In genomic region chr7:2558620-2559282, GRCh38 we compare ENCODE assay signal across 8 cellular contexts. TPM values are rescaled to one million over a fixed set of nuclear protein-coding genes. Genes with fewer than 3 reads are reported as not detected.
DNase-seq lines count a peak whose midpoint lies in the region; ATAC-seq, FAIRE-seq and TF ChIP-seq lines count a peak whose summit lies in the region.

A gene with protein sequence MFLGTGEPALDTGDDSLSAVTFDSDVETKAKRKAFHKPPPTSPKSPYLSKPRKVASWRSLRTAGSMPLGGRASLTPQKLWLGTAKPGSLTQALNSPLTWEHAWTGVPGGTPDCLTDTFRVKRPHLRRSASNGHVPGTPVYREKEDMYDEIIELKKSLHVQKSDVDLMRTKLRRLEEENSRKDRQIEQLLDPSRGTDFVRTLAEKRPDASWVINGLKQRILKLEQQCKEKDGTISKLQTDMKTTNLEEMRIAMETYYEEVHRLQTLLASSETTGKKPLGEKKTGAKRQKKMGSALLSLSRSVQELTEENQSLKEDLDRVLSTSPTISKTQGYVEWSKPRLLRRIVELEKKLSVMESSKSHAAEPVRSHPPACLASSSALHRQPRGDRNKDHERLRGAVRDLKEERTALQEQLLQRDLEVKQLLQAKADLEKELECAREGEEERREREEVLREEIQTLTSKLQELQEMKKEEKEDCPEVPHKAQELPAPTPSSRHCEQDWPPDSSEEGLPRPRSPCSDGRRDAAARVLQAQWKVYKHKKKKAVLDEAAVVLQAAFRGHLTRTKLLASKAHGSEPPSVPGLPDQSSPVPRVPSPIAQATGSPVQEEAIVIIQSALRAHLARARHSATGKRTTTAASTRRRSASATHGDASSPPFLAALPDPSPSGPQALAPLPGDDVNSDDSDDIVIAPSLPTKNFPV (plus strand): TSS chr7:2558979. CDS start chr7:2559182, 203 bp downstream.

- peak; percentile 81 for DNase-seq in GM12892 (ENCODE audit: insufficient read length)
- peak; percentile 42 for DNase-seq in NCI-H1694 (lab: John Stamatoyannopoulos, UW)
- DNase-seq in T-helper 9 cell = peak; percentile 82
- DNase-seq in astrocyte of the cerebellum (ENCODE audit: low read depth) = peak; percentile 55
- peak; percentile 93 for DNase-seq in hepatic stellate cell (ENCODE audit: low spot score)
- peak; percentile 91 to 95 for DNase-seq in uterus

- peak within 1 kb of the TSS; percentile 62 for H3K9ac ChIP-seq in rectal smooth muscle tissue (ENCODE audit: low read length)

- H3K4me1 ChIP-seq in rectal smooth muscle tissue (ENCODE audit: control insufficient read depth, insufficient read depth, low read length) (peaks cover 9% of the 10 kb centered on the region), uterus (peaks cover 0 to 9% of the 10 kb centered on the region in 2 donors)

- no peaks in the 10 kb centered on the region for H3K36me3 ChIP-seq in rectal smooth muscle tissue (ENCODE audit: control insufficient read depth, insufficient read depth, low read length)
- H3K36me3 ChIP-seq in uterus = no peaks in the 10 kb centered on the region

- H3K27me3 ChIP-seq in rectal smooth muscle tissue (ENCODE audit: control insufficient read depth, insufficient read depth, low read length) (no peaks in the 10 kb centered on the region), uterus (no peaks in the 10 kb centered on the region)

- H3K9me3 ChIP-seq in uterus = no peaks in the 10 kb centered on the region

- intact Hi-C loops in uterus (cut with DNase I; ENCODE audit: low total_unique reads) = loop anchor here (5.0 kb wide), 1 partner anchor 74 kb away; the partner anchor contains the start of gene TTYH3

- H3K27ac ChIP-seq in rectal smooth muscle tissue (ENCODE audit: low read depth, low read length) (no peak within 1 kb of the TSS), uterus (peak within 1 kb of the TSS; percentile 40 to 65)

- H3K4me3 ChIP-seq in astrocyte of the cerebellum (ENCODE audit: low read depth, low read length) (peak within 1 kb of the TSS; percentile 62), rectal smooth muscle tissue (ENCODE audit: low read length) (peak within 1 kb of the TSS; percentile 88), uterus (peak within 1 kb of the TSS; percentile 51 to 74)

- peak; percentile 94 for FAIRE-seq in GM12892 (lab: Jason Lieb, UNC)

- TF ChIP-seq POLR2A in GM12892 (IDR thresholded peaks at IDR 0.05; ENCODE audit: low read depth, low read length) = no peak
- TF ChIP-seq POLR2A in uterus (IDR thresholded peaks at IDR 0.05) = peak in 1 of 2 donors; percentile 37

- in situ Hi-C loops in astrocyte of the cerebellum (cut with HindIII; ENCODE audit: low sequenced_read_pairs) = no loop called here

- TF ChIP-seq CTCF in astrocyte of the cerebellum (IDR thresholded peaks at IDR 0.05; ENCODE audit: low read depth, low read length, missing control alignments) = no peak
- peak in 2 of 4 experiments; percentile 34 to 54 for TF ChIP-seq CTCF in uterus (IDR thresholded peaks at IDR 0.05)

- peak; percentile 68 for ATAC-seq in HG02798 (IDR thresholded peaks at IDR 0.05; ENCODE audit: poor library complexity, unreplicated experiment)

RNA-seq across cellular contexts. Expression of the gene that starts here (rescaled TPM):
- 2.7 TPM for polyA plus RNA-seq in GM12892 (2012; ENCODE audit: missing spikeins)
- total RNA-seq in uterus = 10 to 100 TPM in 3 of 4 donors, 1 to 10 TPM in 1; 6.8 to 28.0 (median 16.9) TPM

Comparison
In these comparisons a context has a peak if more than half of its experiments do, and no peak if none do; other contexts are left out.
1. DNase-seq: peak in every context shown above with its lines; median percentile 93 in hepatic stellate cell; 93 in uterus; 82 in T-helper 9 cell; 81 in GM12892; 55 in astrocyte of the cerebellum; 42 in NCI-H1694.